Comparison of ENCODE assay signal across 16 cellular contexts in the genomic region with DNA sequence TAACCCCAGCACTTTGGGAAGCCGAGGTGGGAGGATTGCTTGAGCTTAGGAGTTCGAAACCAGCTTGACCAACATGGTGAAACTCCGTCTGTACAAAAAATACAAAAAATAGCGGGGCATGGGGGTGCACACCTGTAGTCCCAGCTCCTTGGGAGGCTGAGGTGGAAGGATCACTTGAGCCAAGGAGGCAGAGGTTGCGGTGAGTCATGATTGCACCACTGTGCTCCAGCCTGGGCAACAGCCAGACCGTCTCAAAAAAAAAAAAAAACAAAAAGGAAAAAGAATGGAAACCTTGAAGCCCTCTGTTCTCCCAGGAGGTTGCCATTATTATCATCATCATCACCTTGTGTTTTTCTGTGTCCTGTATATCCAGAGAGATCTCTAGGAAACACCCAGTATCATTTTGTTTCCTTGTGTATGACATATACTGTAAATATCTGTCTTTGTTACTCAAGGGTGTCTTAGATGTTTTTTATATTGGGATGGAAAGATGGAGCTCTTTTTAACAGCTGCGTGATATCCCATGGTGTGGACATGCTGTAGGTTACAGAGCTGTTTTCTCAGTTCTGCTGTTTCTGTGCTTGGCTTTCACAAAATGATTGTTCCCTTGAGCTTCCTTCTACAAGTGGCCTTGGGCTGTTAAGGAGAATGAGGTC. TPM values are rescaled to one million over a fixed set of nuclear protein-coding genes. Genes with fewer than 3 reads are reported as not detected.
DNase-seq lines count a peak whose midpoint lies in the region; ATAC-seq and TF ChIP-seq lines count a peak whose summit lies in the region.
"Had no signal": no experiment of that assay in that cellular context is flagged by ENCODE, and none has a peak within 500 bp of the region (broad histone marks: within the 10 kb centered on the region; RNA-seq: fewer than 3 reads in every experiment).

No MANE protein-coding gene starts in this region.

- H3K36me3 ChIP-seq in HUES64 (ENCODE audit: insufficient read depth, low read length), result peaks cover 89% of the 10 kb centered on the region
- H3K36me3 ChIP-seq in mesenchymal stem cell (ENCODE audit: control insufficient read depth in 1 of 2, insufficient read depth in 2 of 2, low read depth in 1 of 2, low read length in 2 of 2), result peaks cover 20 to 27% of the 10 kb centered on the region in 2 experiments

- H3K27ac ChIP-seq in HUES64 (ENCODE audit: low read depth, low read length) (peak overlapping the region; percentile 68), dorsolateral prefrontal cortex (peak overlapping the region in 48 of 59 donors; percentile 10 to 87 (median 62)), mesenchymal stem cell (ENCODE audit: low read length, poor library complexity, severe bottlenecking) (no peak overlapping the region)

- DNase-seq in AG10803 (ENCODE audit: low read depth) (peak; percentile 38), dorsolateral prefrontal cortex (no peak), mesenchymal stem cell (peak; percentile 46), NCI-H524 treated with DMSO at 0.1 percent for 48 hours (lab: John Stamatoyannopoulos, UW) (no peak), iPS-NIHi7 (ENCODE audit: extremely low spot score) (no peak)
- DNase-seq in activated CD4-positive, CD25-positive, alpha-beta regulatory T cell (lab: John Stamatoyannopoulos, UW), result no peak
- DNase-seq: activated CD8-positive, alpha-beta T cell treated with anti-CD3 and anti-CD28 coated beads for 36 hours; activated naive CD4-positive, alpha-beta T cell treated with Interleukin-2 at 50 U/mL for 16 hours; DMS53; left cardiac atrium; NCI-H1694; NCI-H526 treated with DMSO at 0.1 percent for 48 hours; stimulated activated CD4-positive, alpha-beta T cell treated with anti-CD3 and anti-CD28 coated beads, Interleukin-4, amount 100 ng/mL, for 1 hour; T1000 had no signal

- no peaks in the 10 kb centered on the region for H3K27me3 ChIP-seq in HUES64 (ENCODE audit: insufficient read depth, low read length)
- H3K27me3 ChIP-seq in dorsolateral prefrontal cortex, result no peaks in the 10 kb centered on the region
- no peaks in the 10 kb centered on the region for H3K27me3 ChIP-seq in mesenchymal stem cell (ENCODE audit: control insufficient read depth in 1 of 2, insufficient read depth in 1 of 2, low read length in 2 of 2)

- H3K23ac ChIP-seq in mesenchymal stem cell (ENCODE audit: low read length in 2 of 2), result no peak overlapping the region

- peak overlapping the region; percentile 0; the same call in 1 of the 2 replicates for H3K9ac ChIP-seq in HUES64 (ENCODE audit: low read depth, low read length)
- peak overlapping the region; percentile 26 for H3K9ac ChIP-seq in mesenchymal stem cell (ENCODE audit: low read length)

- H2BK12ac ChIP-seq in mesenchymal stem cell (ENCODE audit: low read length in 2 of 2), result no peak overlapping the region

- no peaks in the 10 kb centered on the region for H3K9me3 ChIP-seq in HUES64 (ENCODE audit: insufficient read depth, low read depth, low read length)
- H3K9me3 ChIP-seq in mesenchymal stem cell (ENCODE audit: control insufficient read depth, low read length), result no peaks in the 10 kb centered on the region

- H3K14ac ChIP-seq in mesenchymal stem cell (ENCODE audit: low read length in 2 of 2), result no peak overlapping the region

- H4K91ac ChIP-seq in mesenchymal stem cell (ENCODE audit: low read length), result no peak overlapping the region

- no peak for ATAC-seq in HG03175 (IDR thresholded peaks at IDR 0.05; ENCODE audit: unreplicated experiment)
- ATAC-seq: activated CD8-positive, alpha-beta T cell treated with anti-CD3 and anti-CD28 coated beads for 36 hours had no signal

- no peak for TF ChIP-seq CTCF in AG10803 (conservative IDR thresholded peaks at IDR 0.05; ENCODE audit: low read length)
- TF ChIP-seq CTCF in dorsolateral prefrontal cortex (IDR thresholded peaks at IDR 0.05 in 54 of 56, conservative IDR thresholded peaks at IDR 0.05 in 2 of 56; ENCODE audit: low read depth in 1 of 56, partially characterized antibody in 56 of 56), result no peak

- no peak overlapping the region for H2AFZ ChIP-seq in mesenchymal stem cell (ENCODE audit: low read depth, low read length)

- H2BK15ac ChIP-seq in mesenchymal stem cell (ENCODE audit: low read depth, poor library complexity, severe bottlenecking), result no peak overlapping the region

- intact Hi-C loops in dorsolateral prefrontal cortex (cut with DNase I), result no loop called here

- H3K4me1 ChIP-seq in HUES64 (ENCODE audit: insufficient read depth, low read length), result peaks cover 32% of the 10 kb centered on the region
- no peaks in the 10 kb centered on the region for H3K4me1 ChIP-seq in mesenchymal stem cell (ENCODE audit: control insufficient read depth, insufficient read depth, low read depth, low read length)

- H3K79me1 ChIP-seq in mesenchymal stem cell (replicated peaks; ENCODE audit: low read length, poor library complexity, severe bottlenecking), result peaks cover 36% of the 10 kb centered on the region

- H3K4me3 ChIP-seq in AG10803 (ENCODE audit: low read length), result no peak overlapping the region
- no peak overlapping the region for H3K4me3 ChIP-seq in HUES64 (ENCODE audit: low read length)
- no peak overlapping the region for H3K4me3 ChIP-seq in dorsolateral prefrontal cortex
- peak overlapping the region in 1 of 2 experiments; percentile 35 for H3K4me3 ChIP-seq in mesenchymal stem cell (ENCODE audit: insufficient read depth in 1 of 2, low read depth in 1 of 2, low read length in 2 of 2)

- H4K8ac ChIP-seq in mesenchymal stem cell (ENCODE audit: low read length), result peak overlapping the region; percentile 27

- H2BK5ac ChIP-seq in mesenchymal stem cell (ENCODE audit: low read depth, low read length, poor library complexity, severe bottlenecking), result no peak overlapping the region

- no peak overlapping the region for H3K18ac ChIP-seq in mesenchymal stem cell (ENCODE audit: low read depth in 1 of 2, low read length in 2 of 2)

- 92% methylated on average over 7 of the region's 7 CpGs for WGBS in HUES64
- WGBS in mesenchymal stem cell, result 90% methylated on average over 7 of the region's 7 CpGs

- H2AK5ac ChIP-seq in mesenchymal stem cell (ENCODE audit: low read length, severe bottlenecking), result no peak overlapping the region

- no peak overlapping the region for H2BK120ac ChIP-seq in mesenchymal stem cell (ENCODE audit: low read depth, low read length)

- no peak overlapping the region for H3K4ac ChIP-seq in mesenchymal stem cell (ENCODE audit: low read depth in 1 of 2, low read length in 2 of 2)

- no peak overlapping the region for H3K4me2 ChIP-seq in mesenchymal stem cell (ENCODE audit: low read length, poor library complexity, severe bottlenecking)

RNA-seq across cellular contexts. Expression of a gene that starts 11.8 kb away (rescaled TPM):
- 70.0 TPM for polyA plus RNA-seq in HUES64 (2013, experiment 1 of 2)
- polyA plus RNA-seq in HUES64 (2013, experiment 2 of 2), result 65.6 TPM
- total RNA-seq in dorsolateral prefrontal cortex, result 10 to 100 TPM in 102 of 120 experiments, 1 to 10 TPM in 18; 6.7 to 22.2 (median 13.1) TPM
- polyA plus RNA-seq in mesenchymal stem cell (2013, experiment 1 of 2), result 7.6 TPM
- 6.3 TPM for polyA plus RNA-seq in mesenchymal stem cell (2013, experiment 2 of 2)

RNA-seq across cellular contexts. Expression of a gene that starts 13.9 kb away (rescaled TPM):
- polyA plus RNA-seq in HUES64 (2013, experiment 1 of 2), result 79.1 TPM
- 76.6 TPM for polyA plus RNA-seq in HUES64 (2013, experiment 2 of 2)
- total RNA-seq in dorsolateral prefrontal cortex, result 10 to 100 TPM; 34.0 to 85.4 (median 48.4) TPM
- 108 TPM for polyA plus RNA-seq in mesenchymal stem cell (2013, experiment 1 of 2)
- polyA plus RNA-seq in mesenchymal stem cell (2013, experiment 2 of 2), result 106 TPM

RNA-seq across cellular contexts. Expression of a gene that starts 43.3 kb away (rescaled TPM):
- polyA plus RNA-seq in HUES64 (2013, experiment 1 of 2), result 27.8 TPM
- 24.9 TPM for polyA plus RNA-seq in HUES64 (2013, experiment 2 of 2)
- 100 to 1,000 TPM; 110 to 244 (median 164) TPM for total RNA-seq in dorsolateral prefrontal cortex
- 89.7 TPM for polyA plus RNA-seq in mesenchymal stem cell (2013, experiment 1 of 2)
- polyA plus RNA-seq in mesenchymal stem cell (2013, experiment 2 of 2), result 95.2 TPM

RNA-seq across cellular contexts. Expression of a gene that starts 57.8 kb away (rescaled TPM):
- polyA plus RNA-seq in HUES64 (2013, experiment 1 of 2), result 67.9 TPM
- 73.3 TPM for polyA plus RNA-seq in HUES64 (2013, experiment 2 of 2)
- 10 to 100 TPM; 42.3 to 73.8 (median 56.9) TPM for total RNA-seq in dorsolateral prefrontal cortex
- 45.0 TPM for polyA plus RNA-seq in mesenchymal stem cell (2013, experiment 1 of 2)
- polyA plus RNA-seq in mesenchymal stem cell (2013, experiment 2 of 2), result 43.4 TPM

Comparison
In these comparisons a context has a peak if more than half of its experiments do, and no peak if none do; other contexts are left out.
1. DNase-seq: peak in AG10803 (single experiment) and mesenchymal stem cell (single experiment); none in dorsolateral prefrontal cortex (0 of 10), activated CD4-positive, CD25-positive, alpha-beta regulatory T cell (0 of 4), NCI-H524 treated with DMSO at 0.1 percent for 48 hours (single experiment) and iPS-NIHi7 (single experiment).